In the genomic region with DNA sequence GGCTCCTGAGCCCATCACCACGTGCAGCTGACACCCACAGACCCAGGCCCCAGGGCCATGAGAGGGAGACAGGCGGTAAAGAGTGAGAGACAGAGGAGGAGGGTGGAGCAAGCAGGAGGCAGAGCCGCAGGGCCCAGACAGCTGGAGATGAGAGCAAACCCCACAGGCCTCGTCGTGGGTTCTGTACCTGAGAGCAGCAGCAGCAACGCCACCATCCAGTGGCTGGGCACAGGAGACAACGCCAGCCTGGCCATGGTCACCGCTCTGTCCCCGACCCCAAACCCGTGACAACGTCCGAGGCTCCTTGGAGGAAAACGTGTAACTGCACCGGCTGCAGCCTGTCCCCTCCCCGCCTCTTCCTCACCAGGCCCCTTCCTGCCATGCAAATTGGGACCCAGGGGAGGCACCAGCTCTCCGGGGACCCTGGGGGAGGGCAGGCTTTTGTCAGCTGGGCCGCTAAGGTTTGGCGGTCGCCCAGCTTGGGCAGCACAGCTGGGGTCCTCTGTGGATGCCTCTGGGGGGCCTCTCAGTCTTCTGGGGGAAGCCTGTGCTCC, we compare ENCODE assay signal across 9 cellular contexts. TPM values are rescaled to one million over a fixed set of nuclear protein-coding genes. Genes with fewer than 3 reads are reported as not detected.
A peak's percentile ranks its signal among the peaks of the same experiment; 100 is the strongest.
DNase-seq lines count a peak whose midpoint lies in the region; ATAC-seq lines count a peak whose summit lies in the region.
"Had no signal": no experiment of that assay in that cellular context is flagged by ENCODE, and none has a peak within 500 bp of the region (broad histone marks: within the 10 kb centered on the region; RNA-seq: fewer than 3 reads in every experiment).

A gene (minus strand): TSS at position 324 of the 554 bp plus-strand sequence. CDS start 70 bp downstream, at position 254.

- peak within 1 kb of the TSS; percentile 96 for H3K4me3 Mint-ChIP-seq in activated CD4-positive, alpha-beta memory T cell treated with anti-CD3 and anti-CD28 coated beads, Interleukin-2, amount 10 ng/mL, durations not matched to agents 7 days and 5 days

- H3K9me3 Mint-ChIP-seq in activated CD4-positive, alpha-beta memory T cell treated with anti-CD3 and anti-CD28 coated beads, Interleukin-2, amount 10 ng/mL, durations not matched to agents 7 days and 5 days: no peaks in the 10 kb centered on the region

- DNase-seq in activated CD4-positive, alpha-beta memory T cell treated with anti-CD3 and anti-CD28 coated beads, Interleukin-2, amount 10 ng/mL, durations not matched to agents 7 days and 5 days: peak; percentile 49
- DNase-seq in NCI-H2227 treated with DMSO at 0.1 percent for 48 hours (lab: John Stamatoyannopoulos, UW): no peak
- no peak for DNase-seq in D341Med (ENCODE audit: low spot score)
- DNase-seq in inferior parietal cortex (ENCODE audit: extremely low spot score): no peak

- peaks cover 7% of the 10 kb centered on the region for H3K27me3 Mint-ChIP-seq in activated CD4-positive, alpha-beta memory T cell treated with anti-CD3 and anti-CD28 coated beads, Interleukin-2, amount 10 ng/mL, durations not matched to agents 7 days and 5 days

- CTCF ChIA-PET in activated CD4-positive, alpha-beta memory T cell treated with anti-CD3 and anti-CD28 coated beads, Interleukin-2, amount 10 ng/mL, durations not matched to agents 7 days and 5 days (lab: Charles Lee): interaction anchor here (0.6 to 4.2 kb wide), 11 partner anchors 13 to 201 kb away, joined by 3 to 44 read pairs (median 6); a partner anchor contains a TSS

- H3K36me3 Mint-ChIP-seq in activated CD4-positive, alpha-beta memory T cell treated with anti-CD3 and anti-CD28 coated beads, Interleukin-2, amount 10 ng/mL, durations not matched to agents 7 days and 5 days (ENCODE audit: low read depth): peaks cover 14% of the 10 kb centered on the region

- POLR2A ChIA-PET in activated CD4-positive, alpha-beta memory T cell treated with anti-CD3 and anti-CD28 coated beads, Interleukin-2, amount 10 ng/mL, durations not matched to agents 7 days and 5 days (lab: Charles Lee): interaction anchor here (0.9 to 4.4 kb wide), 13 partner anchors 9 to 213 kb away, joined by 3 to 21 read pairs (median 4); a partner anchor contains a TSS

- peak; percentile 72 for ATAC-seq in GM19324 (IDR thresholded peaks at IDR 0.05; ENCODE audit: low FRiP score, unreplicated experiment)
- ATAC-seq in HG03060 (IDR thresholded peaks at IDR 0.05; ENCODE audit: low read depth, unreplicated experiment): peak; percentile 44

- H3K36me3 ChIP-seq in mucosa of rectum (ENCODE audit: control insufficient read depth in 2 of 2, insufficient read depth in 2 of 2, low read length in 2 of 2): peaks cover 0 to 5% of the 10 kb centered on the region in 2 donors

- no peaks in the 10 kb centered on the region for H3K9me3 ChIP-seq in mucosa of rectum (ENCODE audit: control insufficient read depth in 2 of 2, low read length in 2 of 2)

- peak within 1 kb of the TSS; percentile 41 to 61 for H3K27ac ChIP-seq in mucosa of rectum (ENCODE audit: low read depth in 2 of 2, low read length in 2 of 2)
- H3K27ac ChIP-seq: VCaP had no signal

- H3K27me3 ChIP-seq in mucosa of rectum (ENCODE audit: control insufficient read depth in 2 of 2, insufficient read depth in 2 of 2, low read length in 2 of 2): no peaks in the 10 kb centered on the region

- H3K4me1 ChIP-seq in mucosa of rectum (ENCODE audit: control insufficient read depth in 2 of 2, insufficient read depth in 2 of 2, low read length in 2 of 2): peaks cover 5 to 6% of the 10 kb centered on the region in 2 donors

- H3K4me1 Mint-ChIP-seq in activated CD4-positive, alpha-beta memory T cell treated with anti-CD3 and anti-CD28 coated beads, Interleukin-2, amount 10 ng/mL, durations not matched to agents 7 days and 5 days: peaks cover 31% of the 10 kb centered on the region

- peak within 1 kb of the TSS; percentile 90 for H3K27ac Mint-ChIP-seq in activated CD4-positive, alpha-beta memory T cell treated with anti-CD3 and anti-CD28 coated beads, Interleukin-2, amount 10 ng/mL, durations not matched to agents 7 days and 5 days

- H3K9ac ChIP-seq in mucosa of rectum (ENCODE audit: low read depth in 1 of 2, low read length in 2 of 2): peak within 1 kb of the TSS in 1 of 2 donors; percentile 56

- H3K4me3 ChIP-seq in mucosa of rectum (ENCODE audit: low read length in 2 of 2): peak within 1 kb of the TSS; percentile 45 to 69
- H3K4me3 ChIP-seq: lung had no signal

RNA-seq across cellular contexts. Expression of the gene that starts here (rescaled TPM):
- 10 to 100 TPM; 48.6 to 50.2 TPM for total RNA-seq in activated CD4-positive, alpha-beta memory T cell treated with anti-CD3 and anti-CD28 coated beads, Interleukin-2, amount 10 ng/mL, durations not matched to agents 7 days and 5 days
